8 cellular contexts compared by ENCODE assay signal in genomic region chr9:34988218-34989055, GRCh38. TPM values are rescaled to one million over a fixed set of nuclear protein-coding genes. Genes with fewer than 3 reads are reported as not detected.
DNase-seq lines count a peak whose midpoint lies in the region; ATAC-seq and TF ChIP-seq lines count a peak whose summit lies in the region.

No MANE protein-coding gene starts in this region.

- ATAC-seq in T-helper 17 cell (no peak), GM18858 (IDR thresholded peaks at IDR 0.05; ENCODE audit: unreplicated experiment) (no peak)

- H4K8ac ChIP-seq in mesenchymal stem cell (ENCODE audit: low read length): peak overlapping the region; percentile 39

- H3K4me1 Mint-ChIP-seq in T-helper 17 cell: peaks cover 54% of the 10 kb centered on the region

- peak overlapping the region; percentile 35 to 44 for H3K9ac ChIP-seq in colonic mucosa (ENCODE audit: low read depth in 2 of 2, low read length in 2 of 2)
- H3K9ac ChIP-seq in mesenchymal stem cell (ENCODE audit: low read length): peak overlapping the region; percentile 72

- H2BK15ac ChIP-seq in mesenchymal stem cell (ENCODE audit: low read depth, poor library complexity, severe bottlenecking): peak overlapping the region; percentile 60

- peak overlapping the region; percentile 85 for H3K4me3 ChIP-seq in colonic mucosa
- H3K4me3 ChIP-seq in mesenchymal stem cell (ENCODE audit: insufficient read depth in 1 of 2, low read depth in 1 of 2, low read length in 2 of 2): peak overlapping the region; percentile 5 to 82

- intact Hi-C loops in colonic mucosa (cut with DNase I): no loop called here

- peak overlapping the region; percentile 99 for H3K4me3 Mint-ChIP-seq in T-helper 17 cell

- H3K18ac ChIP-seq in mesenchymal stem cell (ENCODE audit: low read depth in 1 of 2, low read length in 2 of 2): peak overlapping the region; percentile 11 to 58

- H2AFZ ChIP-seq in mesenchymal stem cell (ENCODE audit: low read depth, low read length): no peak overlapping the region

- DNase-seq in NCI-H1417 (lab: John Stamatoyannopoulos, UW) (peak in 2 of 3 experiments; percentile 53 to 59), NCI-H1417 treated with DMSO at 0.1 percent for 48 hours (lab: John Stamatoyannopoulos, UW) (no peak), T-helper 17 cell (peak; percentile 35 to 49 (median 46)), colonic mucosa (no peak), mesenchymal stem cell (no peak), HuH-7.5 (ENCODE audit: low spot score) (no peak)
- DNase-seq in stimulated activated naive CD4-positive, alpha-beta T cell treated with Interleukin-2 at 50 U/mL for 16 hours (lab: John Stamatoyannopoulos, UW): peak; percentile 20

- H3K9me3 ChIP-seq in T-helper 17 cell (ENCODE audit: control insufficient read depth, low read length, poor library complexity, severe bottlenecking) (no peaks in the 10 kb centered on the region), colonic mucosa (no peaks in the 10 kb centered on the region), mesenchymal stem cell (ENCODE audit: control insufficient read depth, low read length) (no peaks in the 10 kb centered on the region)

- H3K79me1 ChIP-seq in mesenchymal stem cell (replicated peaks; ENCODE audit: low read length, poor library complexity, severe bottlenecking): peaks cover 13% of the 10 kb centered on the region

- peaks cover 4% of the 10 kb centered on the region for H3K36me3 Mint-ChIP-seq in T-helper 17 cell (ENCODE audit: low read depth)

- H2BK12ac ChIP-seq in mesenchymal stem cell (ENCODE audit: low read length in 2 of 2): no peak overlapping the region

- H3K27me3 ChIP-seq in colonic mucosa (no peaks in the 10 kb centered on the region), mesenchymal stem cell (ENCODE audit: control insufficient read depth in 1 of 2, insufficient read depth in 1 of 2, low read length in 2 of 2) (peaks cover 1 to 7% of the 10 kb centered on the region in 2 experiments)

- H3K27ac ChIP-seq in colonic mucosa (peak overlapping the region; percentile 40), mesenchymal stem cell (ENCODE audit: low read length, poor library complexity, severe bottlenecking) (peak overlapping the region; percentile 10)

- peak overlapping the region; percentile 90 for H3K27ac Mint-ChIP-seq in T-helper 17 cell

- no peak overlapping the region for H3K23ac ChIP-seq in mesenchymal stem cell (ENCODE audit: low read length in 2 of 2)

- WGBS in mesenchymal stem cell: 29% methylated on average over 24 of the region's 29 CpGs

- peak overlapping the region; percentile 73 for H3K4me2 ChIP-seq in mesenchymal stem cell (ENCODE audit: low read length, poor library complexity, severe bottlenecking)

- no peak overlapping the region for H3K14ac ChIP-seq in mesenchymal stem cell (ENCODE audit: low read length in 2 of 2)

- no peaks in the 10 kb centered on the region for H3K27me3 Mint-ChIP-seq in T-helper 17 cell

- no peak overlapping the region for H2BK120ac ChIP-seq in mesenchymal stem cell (ENCODE audit: low read depth, low read length)

- H3K4ac ChIP-seq in mesenchymal stem cell (ENCODE audit: low read depth in 1 of 2, low read length in 2 of 2): no peak overlapping the region

- no peak overlapping the region for H2AK5ac ChIP-seq in mesenchymal stem cell (ENCODE audit: low read length, severe bottlenecking)

- H4K91ac ChIP-seq in mesenchymal stem cell (ENCODE audit: low read length): no peak overlapping the region

- TF ChIP-seq CTCF in colonic mucosa (IDR thresholded peaks at IDR 0.05): no peak

- no peaks in the 10 kb centered on the region for H3K4me1 ChIP-seq in colonic mucosa
- peaks cover 44% of the 10 kb centered on the region for H3K4me1 ChIP-seq in mesenchymal stem cell (ENCODE audit: control insufficient read depth, insufficient read depth, low read depth, low read length)

- H3K36me3 ChIP-seq in colonic mucosa (no peaks in the 10 kb centered on the region), mesenchymal stem cell (ENCODE audit: control insufficient read depth in 1 of 2, insufficient read depth in 2 of 2, low read depth in 1 of 2, low read length in 2 of 2) (peaks cover 0 to 6% of the 10 kb centered on the region in 2 experiments)

- no peak overlapping the region for H2BK5ac ChIP-seq in mesenchymal stem cell (ENCODE audit: low read depth, low read length, poor library complexity, severe bottlenecking)

RNA-seq across cellular contexts. Expression of gene DNAJB5, which starts 1.1 kb away (rescaled TPM):
- 1 to 10 TPM; 1.4 to 1.8 TPM for total RNA-seq in T-helper 17 cell
- 1 to 10 TPM; 1.6 to 8.5 TPM for total RNA-seq in colonic mucosa
- 18.0 TPM for polyA plus RNA-seq in mesenchymal stem cell (2013, experiment 1 of 2)
- polyA plus RNA-seq in mesenchymal stem cell (2013, experiment 2 of 2): 17.9 TPM

RNA-seq across cellular contexts. Expression of gene PHF24, which starts 30.4 kb away (rescaled TPM):
- total RNA-seq in T-helper 17 cell (not detected), colonic mucosa (under 1 TPM in 1 of 2 donors, not detected in 1; 0.64 TPM)
- polyA plus RNA-seq in mesenchymal stem cell (2013, experiment 1 of 2): 0.03 TPM
- polyA plus RNA-seq in mesenchymal stem cell (2013, experiment 2 of 2): 0.01 TPM

Comparison
In these comparisons a context has a peak if more than half of its experiments do, and no peak if none do; other contexts are left out.
1. DNase-seq: peak in NCI-H1417 (2 of 3), T-helper 17 cell (3 of 3) and stimulated activated naive CD4-positive, alpha-beta T cell treated with Interleukin-2 at 50 U/mL for 16 hours (single experiment); none in NCI-H1417 treated with DMSO at 0.1 percent for 48 hours (single experiment), colonic mucosa (single experiment), mesenchymal stem cell (single experiment) and HuH-7.5 (single experiment).